In genomic region chr5:39494099-39494498, GRCh38 we compare ENCODE assay signal across 17 cellular contexts.
DNase-seq lines count a peak whose midpoint lies in the region; ATAC-seq, FAIRE-seq and TF ChIP-seq lines count a peak whose summit lies in the region.
"Had no signal": no experiment of that assay in that cellular context is flagged by ENCODE, and none has a peak within 500 bp of the region (broad histone marks: within the 10 kb centered on the region; RNA-seq: fewer than 3 reads in every experiment).

No MANE protein-coding gene starts in this region.

- H3K4me3 Mint-ChIP-seq in endodermal cell, result no peak overlapping the region
- H3K4me3 Mint-ChIP-seq: activated CD4-positive, alpha-beta memory T cell treated with anti-CD3 and anti-CD28 coated beads, Interleukin-2, amount 10 ng/mL, durations not matched to agents 7 days and 5 days had no signal

- H2BK120ac ChIP-seq in H1 (replicated peaks; ENCODE audit: low read depth, low read length), result no peak overlapping the region
- H2BK120ac ChIP-seq in mesenchymal stem cell (ENCODE audit: low read depth, low read length), result no peak overlapping the region

- H3K18ac ChIP-seq in H1 (ENCODE audit: extremely low read depth, low read length) (no peak overlapping the region), mesenchymal stem cell (ENCODE audit: low read depth in 1 of 2, low read length in 2 of 2) (no peak overlapping the region)

- H4K8ac ChIP-seq in H1 (ENCODE audit: extremely low read depth, insufficient read depth, low read length) (no peak overlapping the region), mesenchymal stem cell (ENCODE audit: low read length) (no peak overlapping the region)

- H3K36me3 Mint-ChIP-seq in endodermal cell (ENCODE audit: low read depth), result no peaks in the 10 kb centered on the region

- no peak overlapping the region for H3K4ac ChIP-seq in H1 (replicated peaks; ENCODE audit: insufficient read length, low read depth, low read length)
- no peak overlapping the region for H3K4ac ChIP-seq in mesenchymal stem cell (ENCODE audit: low read depth in 1 of 2, low read length in 2 of 2)

- no peak overlapping the region for H3K23ac ChIP-seq in H1 (ENCODE audit: insufficient read length)
- no peak overlapping the region for H3K23ac ChIP-seq in mesenchymal stem cell (ENCODE audit: low read length in 2 of 2)

- no peak for FAIRE-seq in H1 (lab: Jason Lieb, UNC)
- FAIRE-seq: bronchial epithelial cell had no signal

- H4K20me1 ChIP-seq in MM.1S (ENCODE audit: insufficient read depth, low read length), result no peaks in the 10 kb centered on the region
- no peaks in the 10 kb centered on the region for H4K20me1 ChIP-seq in H1 (replicated peaks in 1 of 2; ENCODE audit: control insufficient read depth in 1 of 2, insufficient read depth in 2 of 2, low read length in 2 of 2)

- H2AFZ ChIP-seq in ACC112 (ENCODE audit: low read length, unreplicated experiment) (peak overlapping the region; percentile 19), MM.1S (ENCODE audit: low read length) (peak overlapping the region; percentile 58), H1 (ENCODE audit: low read length) (peak overlapping the region; percentile 61; the same call in 1 of the 2 replicates), mesenchymal stem cell (ENCODE audit: low read depth, low read length) (no peak overlapping the region)

- H3K27me3 Mint-ChIP-seq in endodermal cell (ENCODE audit: insufficient read depth), result no peaks in the 10 kb centered on the region

- H3K79me1 ChIP-seq in H1 (ENCODE audit: low read depth, low read length) (no peaks in the 10 kb centered on the region), mesenchymal stem cell (replicated peaks; ENCODE audit: low read length, poor library complexity, severe bottlenecking) (no peaks in the 10 kb centered on the region)

- H3K79me2 ChIP-seq in ACC112 (ENCODE audit: control insufficient read depth, insufficient read depth, low read length, unreplicated experiment), result no peaks in the 10 kb centered on the region
- no peaks in the 10 kb centered on the region for H3K79me2 ChIP-seq in MM.1S (ENCODE audit: low read length)
- no peaks in the 10 kb centered on the region for H3K79me2 ChIP-seq in H1 (ENCODE audit: control insufficient read depth in 1 of 2, insufficient read depth in 2 of 2, low read length in 2 of 2)

- H3K9me3 ChIP-seq in MM.1S (replicated peaks; ENCODE audit: insufficient read depth, low read length) (no peaks in the 10 kb centered on the region), H1 (ENCODE audit: insufficient read depth in 2 of 2, low read depth in 1 of 2, low read length in 1 of 2) (no peaks in the 10 kb centered on the region), mesenchymal stem cell (ENCODE audit: control insufficient read depth, low read length) (peaks cover 38% of the 10 kb centered on the region), endodermal cell (ENCODE audit: control insufficient read depth, low read length) (peaks cover 5% of the 10 kb centered on the region)

- H3K36me3 ChIP-seq in ACC112 (ENCODE audit: insufficient read depth, low read length), result 0 out of 2 replicates have a peak, but pooled peaks cover 7% of the 10 kb centered on the region
- H3K36me3 ChIP-seq in MM.1S (replicated peaks; ENCODE audit: insufficient read depth, low read length), result no peaks in the 10 kb centered on the region
- H3K36me3 ChIP-seq in H1 (ENCODE audit: control insufficient read depth in 2 of 4, insufficient read depth in 4 of 4, low read length in 3 of 4), result no peaks in the 10 kb centered on the region
- no peaks in the 10 kb centered on the region for H3K36me3 ChIP-seq in mesenchymal stem cell (ENCODE audit: control insufficient read depth in 1 of 2, insufficient read depth in 2 of 2, low read depth in 1 of 2, low read length in 2 of 2)
- no peaks in the 10 kb centered on the region for H3K36me3 ChIP-seq in endodermal cell (ENCODE audit: control insufficient read depth, insufficient read depth, low read length)
- H3K36me3 ChIP-seq: upper lobe of right lung had no signal

- H2BK15ac ChIP-seq in H1 (ENCODE audit: low read length), result no peak overlapping the region
- H2BK15ac ChIP-seq in mesenchymal stem cell (ENCODE audit: low read depth, poor library complexity, severe bottlenecking), result no peak overlapping the region

- H3K14ac ChIP-seq in H1 (ENCODE audit: insufficient read length), result no peak overlapping the region
- no peak overlapping the region for H3K14ac ChIP-seq in mesenchymal stem cell (ENCODE audit: low read length in 2 of 2)

- H3K9ac ChIP-seq in MM.1S (ENCODE audit: low read length), result peak overlapping the region; percentile 5; the same call in 1 of the 2 replicates
- no peak overlapping the region for H3K9ac ChIP-seq in H1 (replicated peaks in 1 of 4; ENCODE audit: extremely low read depth in 1 of 4, low read depth in 3 of 4, low read length in 3 of 4)
- peak overlapping the region; percentile 80 for H3K9ac ChIP-seq in mesenchymal stem cell (ENCODE audit: low read length)
- H3K9ac ChIP-seq in endodermal cell (ENCODE audit: extremely low read depth, low read length, poor library complexity, severe bottlenecking), result no peak overlapping the region

- no peak overlapping the region for H4K5ac ChIP-seq in H1 (ENCODE audit: insufficient read length, low read depth, low read length)

- H2BK12ac ChIP-seq in H1 (ENCODE audit: low read depth, low read length) (no peak overlapping the region), mesenchymal stem cell (ENCODE audit: low read length in 2 of 2) (no peak overlapping the region)

- CTCF ChIA-PET in H1 (lab: Charles Lee; ENCODE audit: partially characterized antibody), result interaction anchor here (0.7 to 1.1 kb wide), 2 partner anchors 8 to 274 kb away, joined by 3 read pairs; partner anchors contain the start of gene FYB1

- H4K91ac ChIP-seq in H1 (replicated peaks; ENCODE audit: insufficient read length, low read length) (no peak overlapping the region), mesenchymal stem cell (ENCODE audit: low read length) (no peak overlapping the region)

- H2AK5ac ChIP-seq in H1 (ENCODE audit: low read depth, low read length) (no peak overlapping the region), mesenchymal stem cell (ENCODE audit: low read length, severe bottlenecking) (no peak overlapping the region)

- ATAC-seq in GM18868 (IDR thresholded peaks at IDR 0.05; ENCODE audit: unreplicated experiment), result no peak
- ATAC-seq: upper lobe of right lung had no signal

- H3K27ac Mint-ChIP-seq in endodermal cell, result no peak overlapping the region
- H3K27ac Mint-ChIP-seq: activated CD4-positive, alpha-beta memory T cell treated with anti-CD3 and anti-CD28 coated beads, Interleukin-2, amount 10 ng/mL, durations not matched to agents 7 days and 5 days had no signal

- H3K56ac ChIP-seq in H1 (replicated peaks; ENCODE audit: insufficient read length, low read depth, low read length), result no peak overlapping the region

- no peak for TF ChIP-seq POLR2A in H1 (IDR thresholded peaks at IDR 0.05; ENCODE audit: control extremely low read depth in 1 of 2, low read depth in 2 of 2, low read length in 2 of 2)

- H3K27ac ChIP-seq in ACC112 (ENCODE audit: low read depth, low read length) (peak overlapping the region; percentile 14), MM.1S (ENCODE audit: low read length) (peak overlapping the region; percentile 47; the same call in 1 of the 2 replicates), H1 (ENCODE audit: low read depth, low read length) (no peak overlapping the region), mesenchymal stem cell (ENCODE audit: low read length, poor library complexity, severe bottlenecking) (no peak overlapping the region), endodermal cell (ENCODE audit: low read depth, low read length) (no peak overlapping the region)
- H3K27ac ChIP-seq: upper lobe of right lung had no signal

- POLR2A ChIA-PET in H1 (lab: Charles Lee; ENCODE audit: partially characterized antibody), result no interaction called here

- WGBS in H1 (ENCODE audit: extremely low coverage in 1 of 2, insufficient coverage in 1 of 2, insufficient read length in 1 of 2, insufficient replicate concordance in 2 of 2, low coverage in 1 of 2, low lambda C conversion rate in 2 of 2, missing lambda C conversion rate in 1 of 2), 2 experiments, result 85% methylated on average over 3 of the region's 3 CpGs; no CpG with 5 or more reads in 1 of the 2 experiments
- 93% methylated on average over 3 of the region's 3 CpGs for WGBS in mesenchymal stem cell
- WGBS in endodermal cell (ENCODE audit: insufficient coverage in 1 of 2, insufficient read length in 1 of 2), 2 experiments, result 88 to 95% methylated on average over 3 of the region's 3 CpGs

- H3K4me1 ChIP-seq in ACC112 (ENCODE audit: control insufficient read depth, insufficient read depth, low read length, unreplicated experiment) (peaks cover 32% of the 10 kb centered on the region), MM.1S (ENCODE audit: low read length) (peaks cover 14% of the 10 kb centered on the region), H1 (replicated peaks in 1 of 4; ENCODE audit: control insufficient read depth in 3 of 4, insufficient read depth in 4 of 4, low read length in 3 of 4) (no peaks in the 10 kb centered on the region; a peak in 2 of 7 replicates), mesenchymal stem cell (ENCODE audit: control insufficient read depth, insufficient read depth, low read depth, low read length) (peaks cover 1% of the 10 kb centered on the region), endodermal cell (ENCODE audit: control insufficient read depth, insufficient read depth, low read length) (peaks cover 3% of the 10 kb centered on the region)

- H3K27me3 ChIP-seq in ACC112 (ENCODE audit: insufficient read depth, low read length) (no peaks in the 10 kb centered on the region), MM.1S (replicated peaks; ENCODE audit: insufficient read depth, low read length) (no peaks in the 10 kb centered on the region), H1 (replicated peaks in 1 of 4; ENCODE audit: control insufficient read depth in 3 of 4, extremely low read depth in 1 of 4, insufficient read depth in 3 of 4, low read length in 3 of 4) (no peaks in the 10 kb centered on the region), mesenchymal stem cell (ENCODE audit: control insufficient read depth in 1 of 2, insufficient read depth in 1 of 2, low read length in 2 of 2) (no peaks in the 10 kb centered on the region), endodermal cell (ENCODE audit: control insufficient read depth, insufficient read depth, low read length, poor library complexity, severe bottlenecking) (no peaks in the 10 kb centered on the region)
- H3K27me3 ChIP-seq: upper lobe of right lung had no signal

- no peaks in the 10 kb centered on the region for H3K9me3 Mint-ChIP-seq in endodermal cell

- TF ChIP-seq CTCF in MM.1S (IDR thresholded peaks at IDR 0.05; ENCODE audit: low read length) (no peak), H1 (IDR thresholded peaks at IDR 0.05; ENCODE audit: control extremely low read depth in 1 of 3, insufficient read depth in 1 of 3, low read depth in 1 of 3, low read length in 3 of 3) (no peak), endodermal cell (conservative IDR thresholded peaks at IDR 0.05) (no peak)

- no peaks in the 10 kb centered on the region for H3K23me2 ChIP-seq in H1 (ENCODE audit: low read depth, low read length)

- H3F3A ChIP-seq in MM.1S (ENCODE audit: insufficient read depth, low read length), result peaks cover 18% of the 10 kb centered on the region

- H2BK5ac ChIP-seq in H1 (ENCODE audit: low read depth, low read length) (no peak overlapping the region), mesenchymal stem cell (ENCODE audit: low read depth, low read length, poor library complexity, severe bottlenecking) (no peak overlapping the region)

- TF ChIP-seq RAD21 in H1 (IDR thresholded peaks at IDR 0.05 in 1 of 2, conservative IDR thresholded peaks at IDR 0.05 in 1 of 2; ENCODE audit: low read depth in 2 of 2, low read length in 2 of 2), result no peak

- DNase-seq in MM.1S (peak; percentile 77), H1 (ENCODE audit: low read depth in 1 of 2, low spot score in 2 of 2) (no peak), mesenchymal stem cell (no peak), NCI-H1930 (lab: John Stamatoyannopoulos, UW) (no peak), NCI-H510A treated with DMSO at 0.1 percent for 48 hours (lab: John Stamatoyannopoulos, UW) (no peak), endodermal cell (no peak)
- DNase-seq: activated CD4-positive, alpha-beta memory T cell treated with anti-CD3 and anti-CD28 coated beads, Interleukin-2, amount 10 ng/mL, durations not matched to agents 7 days and 5 days; activated gamma-delta T cell treated with Interleukin-2 at 50 U/mL for 16 hours; erythroblast; KBM-7; NCI-H146; occipital lobe; SHP77 treated with DMSO at 0.1 percent for 48 hours; upper lobe of right lung had no signal

- no peak overlapping the region for H2BK20ac ChIP-seq in H1 (ENCODE audit: low read length)

- no peak for TF ChIP-seq EP300 in H1 (IDR thresholded peaks at IDR 0.05; ENCODE audit: borderline replicate concordance in 1 of 2, low read depth in 2 of 2, low read length in 2 of 2)

- H3K4me3 ChIP-seq in ACC112 (ENCODE audit: low read depth, low read length) (peak overlapping the region; percentile 22), MM.1S (ENCODE audit: low read length) (peak overlapping the region; percentile 12; the same call in 1 of the 2 replicates), H1 (ENCODE audit: extremely low read depth in 1 of 4, insufficient read depth in 2 of 4, low read depth in 3 of 4, low read length in 4 of 4) (no peak overlapping the region), mesenchymal stem cell (ENCODE audit: insufficient read depth in 1 of 2, low read depth in 1 of 2, low read length in 2 of 2) (peak overlapping the region in 1 of 2 experiments; percentile 35), endodermal cell (ENCODE audit: low read length) (no peak overlapping the region)
- H3K4me3 ChIP-seq: upper lobe of right lung had no signal

- H3K4me2 ChIP-seq in MM.1S (ENCODE audit: low read depth, low read length) (peak overlapping the region; percentile 40), H1 (ENCODE audit: insufficient read depth in 1 of 2, low read depth in 2 of 2, low read length in 2 of 2) (no peak overlapping the region), mesenchymal stem cell (ENCODE audit: low read length, poor library complexity, severe bottlenecking) (no peak overlapping the region)

- H3K4me1 Mint-ChIP-seq in endodermal cell, result peaks cover 6% of the 10 kb centered on the region
- H3K4me1 Mint-ChIP-seq: activated CD4-positive, alpha-beta memory T cell treated with anti-CD3 and anti-CD28 coated beads, Interleukin-2, amount 10 ng/mL, durations not matched to agents 7 days and 5 days had no signal

- no peaks in the 10 kb centered on the region for H3K9me2 ChIP-seq in MM.1S (replicated peaks; ENCODE audit: insufficient read depth, low read length)

Comparison
In these comparisons a context has a peak if more than half of its experiments do, and no peak if none do; other contexts are left out.
1. H3K27ac ChIP-seq: peak in ACC112 (single experiment) and MM.1S (single experiment); none in H1 (single experiment), mesenchymal stem cell (single experiment) and endodermal cell (single experiment).
2. H3K4me3 ChIP-seq: peak in ACC112 (single experiment) and MM.1S (single experiment); none in H1 (0 of 4) and endodermal cell (single experiment).
3. H3K9ac ChIP-seq: peak in MM.1S (single experiment) and mesenchymal stem cell (single experiment); none in H1 (0 of 4) and endodermal cell (single experiment).